In genomic region chr12:3872800-3873636, GRCh38 we compare ENCODE assay signal across 8 cellular contexts. TPM values are rescaled to one million over a fixed set of nuclear protein-coding genes. Genes with fewer than 3 reads are reported as not detected.
A peak's percentile ranks its signal among the peaks of the same experiment; 100 is the strongest.
DNase-seq lines count a peak whose midpoint lies in the region; ATAC-seq and TF ChIP-seq lines count a peak whose summit lies in the region.

Gene PARP11 (minus strand): TSS chr12:3873399. CDS start chr12:3873229, 170 bp downstream.

- TF ChIP-seq POLR2A in erythroblast (IDR thresholded peaks at IDR 0.05; ENCODE audit: low read length): peak; percentile 67

- H3K4me1 ChIP-seq in muscle layer of colon (ENCODE audit: insufficient read depth, low read length): peaks cover 22% of the 10 kb centered on the region

- peaks cover 18% of the 10 kb centered on the region for H3K36me3 Mint-ChIP-seq in activated T-cell treated with anti-CD3 and anti-CD28 coated beads, Interleukin-2, amount 50 U/mL, for 24 hours (ENCODE audit: low read depth)

- no peaks in the 10 kb centered on the region for H3K27me3 ChIP-seq in muscle layer of colon (ENCODE audit: control insufficient read depth in 1 of 2, insufficient read depth in 2 of 2, low read length in 2 of 2)

- peak within 1 kb of the TSS; percentile 94 for H3K27ac Mint-ChIP-seq in activated T-cell treated with anti-CD3 and anti-CD28 coated beads, Interleukin-2, amount 50 U/mL, for 24 hours

- ATAC-seq in GM21619 (IDR thresholded peaks at IDR 0.05; ENCODE audit: unreplicated experiment): peak; percentile 88

- peak within 1 kb of the TSS; percentile 76 for H3K4me3 ChIP-seq in Jurkat, Clone E6-1 (ENCODE audit: low read length)
- peak within 1 kb of the TSS; percentile 88 to 92 for H3K4me3 ChIP-seq in muscle layer of colon (ENCODE audit: low read depth in 1 of 2, low read length in 2 of 2)

- H3K9ac ChIP-seq in muscle layer of colon (ENCODE audit: low read length): peak within 1 kb of the TSS; percentile 86

- no peaks in the 10 kb centered on the region for H3K9me3 ChIP-seq in muscle layer of colon (ENCODE audit: low read length)

- H3K9me3 Mint-ChIP-seq in activated T-cell treated with anti-CD3 and anti-CD28 coated beads, Interleukin-2, amount 50 U/mL, for 24 hours: no peaks in the 10 kb centered on the region

- H3K4me3 Mint-ChIP-seq in activated T-cell treated with anti-CD3 and anti-CD28 coated beads, Interleukin-2, amount 50 U/mL, for 24 hours: peak within 1 kb of the TSS; percentile 91

- peak within 1 kb of the TSS; percentile 87 for H3K27ac ChIP-seq in muscle layer of colon (ENCODE audit: low read depth, low read length)

- no peaks in the 10 kb centered on the region for H3K36me3 ChIP-seq in muscle layer of colon (ENCODE audit: insufficient read depth, low read length)

- DNase-seq in DMS153 (lab: John Stamatoyannopoulos, UW): peak; percentile 94
- peak; percentile 95 for DNase-seq in Jurkat, Clone E6-1 (ENCODE audit: low read depth, low spot score)
- DNase-seq in activated T-cell treated with anti-CD3 and anti-CD28 coated beads, Interleukin-2, amount 50 U/mL, for 24 hours: peak; percentile 97
- DNase-seq in erythroblast (lab: John Stamatoyannopoulos, UW): peak; percentile 97 to 98
- peak; percentile 97 for DNase-seq in stimulated activated CD8-positive, alpha-beta memory T cell treated with anti-CD3 and anti-CD28 coated beads, Interleukin-7, amount 100 ng/mL, for 24 hours (ENCODE audit: low read depth)

- H3K27me3 Mint-ChIP-seq in activated T-cell treated with anti-CD3 and anti-CD28 coated beads, Interleukin-2, amount 50 U/mL, for 24 hours: no peaks in the 10 kb centered on the region

- peaks cover 49% of the 10 kb centered on the region for H3K4me1 Mint-ChIP-seq in activated T-cell treated with anti-CD3 and anti-CD28 coated beads, Interleukin-2, amount 50 U/mL, for 24 hours (ENCODE audit: low read depth)

TF ChIP-seq in PFSK-1, 5 proteins besides CTCF, POLR2A, EP300 and RAD21:
- peak; percentile 68 for TF ChIP-seq FOXP2 (optimal IDR thresholded peaks at IDR 0.05; ENCODE audit: borderline replicate concordance, extremely low read depth, extremely low read length, insufficient read depth)
- no peak for TF ChIP-seq REST (IDR thresholded peaks at IDR 0.05; ENCODE audit: insufficient read depth in 1 of 2, low read depth in 2 of 2, low read length in 2 of 2)
- 0 out of 2 replicates have a peak, but pooled peaks have one; percentile 56 for TF ChIP-seq TAF1 (IDR thresholded peaks at IDR 0.05; ENCODE audit: borderline replicate concordance, insufficient read depth, low read length)
- no peak; the same call in 1 of the 2 replicates for TF ChIP-seq SIN3A (IDR thresholded peaks at IDR 0.05; ENCODE audit: borderline replicate concordance, insufficient read depth, low read length)
- TF ChIP-seq POLR2AphosphoS5 (IDR thresholded peaks at IDR 0.05; ENCODE audit: low read depth, low read length): peak; percentile 67
TF ChIP-seq in PFSK-1: peak in this region for 3.

RNA-seq across cellular contexts. Expression of gene PARP11, which starts in this region (rescaled TPM):
- polyA plus RNA-seq in Jurkat, Clone E6-1 (2012; ENCODE audit: insufficient read depth, insufficient read length): 10.3 TPM
- polyA plus RNA-seq in PFSK-1 (2012; ENCODE audit: insufficient read length, low read depth): 1.8 TPM

Comparison
In these comparisons a context has a peak if more than half of its experiments do, and no peak if none do; other contexts are left out.
1. Peak in every context shown above with its lines: DNase-seq, ATAC-seq, H3K4me3 ChIP-seq and H3K27ac ChIP-seq.